Comparison of ENCODE assay signal across 8 cellular contexts in genomic region chr11:108498046-108498815, GRCh38. TPM values are rescaled to one million over a fixed set of nuclear protein-coding genes. Genes with fewer than 3 reads are reported as not detected.
A peak's percentile ranks its signal among the peaks of the same experiment; 100 is the strongest.
DNase-seq lines count a peak whose midpoint lies in the region; ATAC-seq and TF ChIP-seq lines count a peak whose summit lies in the region.

A gene with protein sequence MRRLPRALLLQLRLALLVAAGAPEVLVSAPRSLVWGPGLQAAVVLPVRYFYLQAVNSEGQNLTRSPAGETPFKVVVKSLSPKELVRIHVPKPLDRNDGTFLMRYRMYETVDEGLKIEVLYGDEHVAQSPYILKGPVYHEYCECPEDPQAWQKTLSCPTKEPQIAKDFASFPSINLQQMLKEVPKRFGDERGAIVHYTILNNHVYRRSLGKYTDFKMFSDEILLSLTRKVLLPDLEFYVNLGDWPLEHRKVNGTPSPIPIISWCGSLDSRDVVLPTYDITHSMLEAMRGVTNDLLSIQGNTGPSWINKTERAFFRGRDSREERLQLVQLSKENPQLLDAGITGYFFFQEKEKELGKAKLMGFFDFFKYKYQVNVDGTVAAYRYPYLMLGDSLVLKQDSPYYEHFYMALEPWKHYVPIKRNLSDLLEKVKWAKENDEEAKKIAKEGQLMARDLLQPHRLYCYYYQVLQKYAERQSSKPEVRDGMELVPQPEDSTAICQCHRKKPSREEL (minus strand): TSS chr11:108498384. CDS start chr11:108498366, 18 bp downstream.

- no peak for TF ChIP-seq POLR2A in lower leg skin (IDR thresholded peaks at IDR 0.05)

- POLR2A ChIA-PET in AG04449 (lab: Yijun Ruan, JAX), result no interaction called here

- peak; percentile 43 for ATAC-seq in GM18861 (IDR thresholded peaks at IDR 0.05; ENCODE audit: unreplicated experiment)
- ATAC-seq in HG03064 (IDR thresholded peaks at IDR 0.05; ENCODE audit: low read depth, unreplicated experiment), result peak; percentile 48

- 1% methylated on average over 38 to 47 of the region's 84 CpGs for WGBS in lower leg skin, 2 donors

- no peak for TF ChIP-seq CTCF in AG04449 (IDR thresholded peaks at IDR 0.05; ENCODE audit: insufficient read depth, low read length, missing control alignments)
- no peak for TF ChIP-seq CTCF in lower leg skin (IDR thresholded peaks at IDR 0.05)

- intact Hi-C loops in lower leg skin (cut with DNase I; ENCODE audit: low total_unique reads), result no loop called here

- H3K4me3 ChIP-seq in AG04449 (ENCODE audit: low read depth, low read length), result peak within 1 kb of the TSS; percentile 65
- peak within 1 kb of the TSS; percentile 57 for H3K4me3 ChIP-seq in lower leg skin (ENCODE audit: low read depth, poor library complexity, severe bottlenecking)

- DNase-seq in AG04449 (ENCODE audit: low read depth, low spot score) (no peak), NCI-H460 (ENCODE audit: extremely low read depth, low read depth) (peak; percentile 8), ecto neural progenitor cell (ENCODE audit: low spot score) (peak; percentile 83), lower leg skin (ENCODE audit: low spot score in 2 of 2) (peak; percentile 32 to 88)
- peak; percentile 47 to 56 for DNase-seq in activated CD4-positive, alpha-beta T cell treated with anti-CD3 and anti-CD28 coated beads, Interleukin-2, amount 50 U/mL, for 48 hours
- peak; percentile 26 for DNase-seq in stimulated activated CD4-positive, alpha-beta T cell treated with anti-CD3 and anti-CD28 coated beads, Interleukin-4, amount 100 ng/mL, for 24 hours

- CTCF ChIA-PET in AG04449 (lab: Yijun Ruan, JAX), result no interaction called here

RNA-seq across cellular contexts. Expression of the gene that starts here (rescaled TPM):
- 20.5 and 23.3 TPM in 2 replicates for total RNA-seq in NCI-H460 (2014; rRNA removed; shearing (Covaris generic))
- polyA plus RNA-seq in NCI-H460 (2014; cell fraction: nucleus; rRNA removed), result 23.4 and 25.5 TPM in 2 replicates
- total RNA-seq in lower leg skin, result 10 to 100 TPM; 13.1 to 27.0 (median 15.8) TPM
